Comparison of ENCODE assay signal across 6 cellular contexts in genomic region chr5:40438646-40439045, GRCh38.
DNase-seq lines count a peak whose midpoint lies in the region; ATAC-seq and TF ChIP-seq lines count a peak whose summit lies in the region.
"Not testable (repeated sequence)": the region's sequence is repeated elsewhere in the genome, so short reads cannot be mapped to it uniquely, and the experiment has no call there.

No MANE protein-coding gene starts in this region.

- H3K27ac ChIP-seq in CD4-positive, alpha-beta T cell (ENCODE audit: low read depth, low read length): not testable (repeated sequence)

- H3K27me3 Mint-ChIP-seq in CD4-positive, alpha-beta T cell; T-helper 17 cell; activated T-helper 2 cell treated with anti-CD3 and anti-CD28 coated beads, Interferon-gamma antibody, Interleukin-2, Interleukin-4, amounts not matched to agents 10 μg/mL and 5 μg/mL and 100 μg/mL, durations not matched to agents 14 hours and 24 hours and 36 hours (ENCODE audit: low read depth); central memory CD8-positive, alpha-beta T cell; naive thymus-derived CD8-positive, alpha-beta T cell: not testable (repeated sequence)

- peaks cover 72% of the 10 kb centered on the region for H3K4me1 Mint-ChIP-seq in CD4-positive, alpha-beta T cell (ENCODE audit: low read depth)
- peaks cover 35% of the 10 kb centered on the region for H3K4me1 Mint-ChIP-seq in T-helper 17 cell
- H3K4me1 Mint-ChIP-seq in activated T-helper 2 cell treated with anti-CD3 and anti-CD28 coated beads, Interferon-gamma antibody, Interleukin-2, Interleukin-4, amounts not matched to agents 10 μg/mL and 5 μg/mL and 100 μg/mL, durations not matched to agents 14 hours and 24 hours and 36 hours (ENCODE audit: low read depth): peaks cover 73% of the 10 kb centered on the region
- H3K4me1 Mint-ChIP-seq in central memory CD8-positive, alpha-beta T cell: peaks cover 57% of the 10 kb centered on the region
- H3K4me1 Mint-ChIP-seq in naive thymus-derived CD8-positive, alpha-beta T cell: peaks cover 35 to 74% (median 71%) of the 10 kb centered on the region in 4 donors

- H3K9me3 Mint-ChIP-seq in CD4-positive, alpha-beta T cell; central memory CD8-positive, alpha-beta T cell; naive thymus-derived CD8-positive, alpha-beta T cell: not testable (repeated sequence)
- peaks cover 22% of the 10 kb centered on the region for H3K9me3 Mint-ChIP-seq in activated T-helper 2 cell treated with anti-CD3 and anti-CD28 coated beads, Interferon-gamma antibody, Interleukin-2, Interleukin-4, amounts not matched to agents 10 μg/mL and 5 μg/mL and 100 μg/mL, durations not matched to agents 14 hours and 24 hours and 36 hours

- POLR2A ChIA-PET in CD4-positive, alpha-beta T cell (lab: Charles Lee): interaction anchor here (4.3 kb wide), 1 partner anchor 29 kb away, joined by 43 read pairs; no protein-coding TSS in a partner anchor
- POLR2A ChIA-PET in naive thymus-derived CD8-positive, alpha-beta T cell (lab: Charles Lee): interaction anchor here (0.6 to 7.7 kb wide), 2 partner anchors 32 to 44 kb away, joined by 4 to 96 read pairs; no protein-coding TSS in a partner anchor

- H3K36me3 Mint-ChIP-seq in CD4-positive, alpha-beta T cell (ENCODE audit: low read depth); T-helper 17 cell (ENCODE audit: low read depth); naive thymus-derived CD8-positive, alpha-beta T cell: not testable (repeated sequence)
- H3K36me3 Mint-ChIP-seq in activated T-helper 2 cell treated with anti-CD3 and anti-CD28 coated beads, Interferon-gamma antibody, Interleukin-2, Interleukin-4, amounts not matched to agents 10 μg/mL and 5 μg/mL and 100 μg/mL, durations not matched to agents 14 hours and 24 hours and 36 hours (ENCODE audit: low read depth): peaks cover 24% of the 10 kb centered on the region
- H3K36me3 Mint-ChIP-seq in central memory CD8-positive, alpha-beta T cell (ENCODE audit: insufficient read depth): peaks cover 18% of the 10 kb centered on the region

- H3K27me3 ChIP-seq in CD4-positive, alpha-beta T cell (ENCODE audit: control insufficient read depth, insufficient read depth, low read length): not testable (repeated sequence)

- ATAC-seq in CD4-positive, alpha-beta T cell (ENCODE audit: poor library complexity); T-helper 17 cell; central memory CD8-positive, alpha-beta T cell (replicated peaks; ENCODE audit: extremely low read depth, poor library complexity, severe bottlenecking); Right ventricle myocardium superior (ENCODE audit: poor library complexity); naive thymus-derived CD8-positive, alpha-beta T cell: not testable (repeated sequence)

- not testable (repeated sequence) for TF ChIP-seq CTCF in CD4-positive, alpha-beta T cell (IDR thresholded peaks at IDR 0.05)

- intact Hi-C loops in CD4-positive, alpha-beta T cell (cut with DNase I, micrococcal nuclease): loop anchor here in 1 of 2 experiments (5.0 kb wide), 3 partner anchors 71 to 491 kb away; no protein-coding TSS in a partner anchor
- intact Hi-C loops in activated T-helper 2 cell treated with anti-CD3 and anti-CD28 coated beads, Interferon-gamma antibody, Interleukin-2, Interleukin-4, amounts not matched to agents 10 μg/mL and 5 μg/mL and 100 μg/mL, durations not matched to agents 14 hours and 24 hours and 36 hours (cut with micrococcal nuclease); Right ventricle myocardium superior (cut with DNase I): not testable (repeated sequence)

- H3K4me3 Mint-ChIP-seq in CD4-positive, alpha-beta T cell; T-helper 17 cell; activated T-helper 2 cell treated with anti-CD3 and anti-CD28 coated beads, Interferon-gamma antibody, Interleukin-2, Interleukin-4, amounts not matched to agents 10 μg/mL and 5 μg/mL and 100 μg/mL, durations not matched to agents 14 hours and 24 hours and 36 hours (ENCODE audit: low read depth); naive thymus-derived CD8-positive, alpha-beta T cell: not testable (repeated sequence)
- peak overlapping the region; percentile 47 for H3K4me3 Mint-ChIP-seq in central memory CD8-positive, alpha-beta T cell

- H3K27ac Mint-ChIP-seq in CD4-positive, alpha-beta T cell: peak overlapping the region; percentile 68
- peak overlapping the region; percentile 39 for H3K27ac Mint-ChIP-seq in T-helper 17 cell
- peak overlapping the region; percentile 39 for H3K27ac Mint-ChIP-seq in activated T-helper 2 cell treated with anti-CD3 and anti-CD28 coated beads, Interferon-gamma antibody, Interleukin-2, Interleukin-4, amounts not matched to agents 10 μg/mL and 5 μg/mL and 100 μg/mL, durations not matched to agents 14 hours and 24 hours and 36 hours
- H3K27ac Mint-ChIP-seq in central memory CD8-positive, alpha-beta T cell (ENCODE audit: low read depth): not testable (repeated sequence)
- H3K27ac Mint-ChIP-seq in naive thymus-derived CD8-positive, alpha-beta T cell: peak overlapping the region in 8 of 10 donors; percentile 70 to 99 (median 93)

- not testable (repeated sequence) for DNase-seq in CD4-positive, alpha-beta T cell; T-helper 17 cell; activated T-helper 2 cell treated with anti-CD3 and anti-CD28 coated beads, Interferon-gamma antibody, Interleukin-2, Interleukin-4, amounts not matched to agents 10 μg/mL and 5 μg/mL and 100 μg/mL, durations not matched to agents 14 hours and 24 hours and 36 hours (ENCODE audit: low spot score); central memory CD8-positive, alpha-beta T cell (ENCODE audit: low spot score in 2 of 2); naive thymus-derived CD8-positive, alpha-beta T cell
- DNase-seq in Right ventricle myocardium superior: peak; percentile 32

- not testable (repeated sequence) for H3K9me3 ChIP-seq in CD4-positive, alpha-beta T cell (ENCODE audit: control insufficient read depth, low read length); T-helper 17 cell (ENCODE audit: control insufficient read depth, low read length, poor library complexity, severe bottlenecking)

- CTCF ChIA-PET in CD4-positive, alpha-beta T cell (lab: Charles Lee): interaction anchor here (1.1 to 1.2 kb wide), 2 partner anchors 72 to 247 kb away, joined by 3 read pairs; no protein-coding TSS in a partner anchor
